In the genomic region with DNA sequence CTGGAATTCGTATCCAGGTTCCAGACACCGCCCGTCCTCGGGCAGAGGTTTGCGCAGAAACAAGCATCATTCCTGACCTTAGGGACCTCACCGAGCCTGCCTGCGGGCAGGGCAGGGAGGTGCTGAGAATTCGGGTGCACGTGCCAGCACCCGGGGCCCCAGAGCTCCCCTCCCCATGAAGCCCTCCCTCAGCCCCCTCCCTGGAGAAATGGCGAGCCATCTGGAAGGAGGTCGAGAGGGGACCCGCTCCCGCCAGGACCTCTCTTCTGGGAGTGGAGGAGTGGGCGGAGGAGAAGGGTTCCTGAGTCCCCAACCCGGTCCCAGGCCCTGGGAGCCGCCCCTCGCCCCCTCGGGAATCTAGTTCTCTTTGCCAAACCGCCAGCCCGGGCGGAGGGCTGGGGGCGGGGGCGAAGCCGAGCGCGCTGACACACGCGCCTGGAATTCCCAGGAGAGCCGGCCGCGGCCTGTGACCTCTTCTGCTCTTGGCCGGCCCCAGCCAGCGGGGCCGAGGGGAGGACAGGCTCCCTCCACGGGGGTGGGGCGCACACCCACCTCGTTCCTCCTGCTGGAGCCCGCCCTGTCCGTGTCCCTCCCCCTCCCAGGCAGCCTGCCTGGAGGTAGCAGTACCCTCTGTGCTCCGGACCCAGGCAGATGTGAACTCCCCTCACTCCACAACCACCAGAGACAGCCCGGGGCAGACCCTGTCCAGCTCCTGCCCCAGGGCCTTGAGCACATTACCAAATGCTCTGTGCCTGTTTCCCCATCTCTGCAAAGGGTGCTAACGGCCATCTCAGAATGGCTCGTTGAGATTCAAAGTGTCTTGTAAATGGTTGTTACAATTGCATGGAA, we compare ENCODE assay signal across 8 cellular contexts. TPM values are rescaled to one million over a fixed set of nuclear protein-coding genes. Genes with fewer than 3 reads are reported as not detected.
A peak's percentile ranks its signal among the peaks of the same experiment; 100 is the strongest.
DNase-seq lines count a peak whose midpoint lies in the region; ATAC-seq and TF ChIP-seq lines count a peak whose summit lies in the region.

No MANE protein-coding gene starts in this region.

- peaks cover 44% of the 10 kb centered on the region for H3K4me1 ChIP-seq in CD8-positive, alpha-beta T cell (ENCODE audit: insufficient read depth, low read length)
- peaks cover 0 to 30% of the 10 kb centered on the region in 2 donors for H3K4me1 ChIP-seq in lung (ENCODE audit: control insufficient read depth in 2 of 2, insufficient read depth in 2 of 2, low read length in 2 of 2)

- H3K9me3 Mint-ChIP-seq in CD8-positive, alpha-beta T cell, result no peaks in the 10 kb centered on the region

- intact Hi-C loops in CD8-positive, alpha-beta T cell (cut with DNase I, micrococcal nuclease), result loop anchor here in 1 of 2 experiments (2.0 to 5.0 kb wide), 3 partner anchors 21 to 67 kb away; partner anchors contain the start of gene CDCA4

- peak overlapping the region; percentile 65 for H3K4me3 ChIP-seq in CD8-positive, alpha-beta T cell (ENCODE audit: low read depth, low read length)
- H3K4me3 ChIP-seq in choroid plexus epithelial cell (ENCODE audit: low read depth, low read length) (peak overlapping the region; percentile 59), lung (no peak overlapping the region)

- peak overlapping the region; percentile 45 for H3K27ac Mint-ChIP-seq in CD8-positive, alpha-beta T cell

- H3K27me3 ChIP-seq in CD8-positive, alpha-beta T cell (ENCODE audit: insufficient read depth, low read length), result no peaks in the 10 kb centered on the region
- H3K27me3 ChIP-seq in lung (ENCODE audit: control insufficient read depth, insufficient read depth), result no peaks in the 10 kb centered on the region

- H3K9me3 ChIP-seq in CD8-positive, alpha-beta T cell (ENCODE audit: low read length), result no peaks in the 10 kb centered on the region
- H3K9me3 ChIP-seq in lung (ENCODE audit: control insufficient read depth in 2 of 2, insufficient read depth in 1 of 2, low read length in 1 of 2), result no peaks in the 10 kb centered on the region

- H3K4me3 Mint-ChIP-seq in CD8-positive, alpha-beta T cell, result peak overlapping the region; percentile 79

- H3K4me1 Mint-ChIP-seq in CD8-positive, alpha-beta T cell (ENCODE audit: low read depth), result peaks cover 11% of the 10 kb centered on the region

- H3K27ac ChIP-seq in CD8-positive, alpha-beta T cell (ENCODE audit: low read depth, low read length), result no peak overlapping the region
- H3K27ac ChIP-seq in lung (ENCODE audit: low read depth in 1 of 2, low read length in 1 of 2), result peak overlapping the region in 1 of 2 donors; percentile 42

- TF ChIP-seq CTCF in CD8-positive, alpha-beta T cell (IDR thresholded peaks at IDR 0.05), result no peak
- no peak for TF ChIP-seq CTCF in choroid plexus epithelial cell (conservative IDR thresholded peaks at IDR 0.05; ENCODE audit: low read depth, low read length)
- no peak for TF ChIP-seq CTCF in lung (IDR thresholded peaks at IDR 0.05; ENCODE audit: control extremely low read depth, extremely low read depth)

- no peaks in the 10 kb centered on the region for H3K36me3 Mint-ChIP-seq in CD8-positive, alpha-beta T cell

- POLR2A ChIA-PET in CD8-positive, alpha-beta T cell (lab: Charles Lee), result interaction anchor here (0.7 to 5.0 kb wide), 4 partner anchors 13 to 43 kb away, joined by 3 to 43 read pairs (median 23); partner anchors contain the start of gene GPR132

- no peak for ATAC-seq in CD8-positive, alpha-beta T cell
- ATAC-seq in lung (ENCODE audit: insufficient read depth, low FRiP score) (peak; percentile 9), GM21717 (IDR thresholded peaks at IDR 0.05; ENCODE audit: unreplicated experiment) (no peak), GM21423 (IDR thresholded peaks at IDR 0.05; ENCODE audit: unreplicated experiment) (no peak), HG02610 (IDR thresholded peaks at IDR 0.05; ENCODE audit: unreplicated experiment) (no peak)

- CTCF ChIA-PET in CD8-positive, alpha-beta T cell (lab: Charles Lee), result interaction anchor here (1.1 to 10.0 kb wide), 8 partner anchors 15 to 264 kb away, joined by 3 to 213 read pairs (median 26); partner anchors contain the start of gene GPR132

- no peak for DNase-seq in CD8-positive, alpha-beta T cell
- DNase-seq in NCI-H1694 (lab: John Stamatoyannopoulos, UW) (peak; percentile 89), choroid plexus epithelial cell (ENCODE audit: low read depth) (peak; percentile 72), lung (ENCODE audit: low spot score) (peak; percentile 63), activated gamma-delta T cell (lab: John Stamatoyannopoulos, UW) (no peak)

- H3K36me3 ChIP-seq in CD8-positive, alpha-beta T cell (ENCODE audit: insufficient read depth, low read length), result no peaks in the 10 kb centered on the region
- no peaks in the 10 kb centered on the region for H3K36me3 ChIP-seq in lung (ENCODE audit: control insufficient read depth in 2 of 2, insufficient read depth in 2 of 2, low read length in 2 of 2)

- 27 to 33% methylated on average over 38 to 44 of the region's 44 CpGs for WGBS in lung, 2 donors

- no peaks in the 10 kb centered on the region for H3K27me3 Mint-ChIP-seq in CD8-positive, alpha-beta T cell (ENCODE audit: low read depth)

RNA-seq across cellular contexts. Expression of gene GPR132, which starts 23.0 kb away (rescaled TPM):
- total RNA-seq in CD8-positive, alpha-beta T cell, result 100 to 1,000 TPM in 1 of 2 experiments, 10 to 100 TPM in 1; 91.8 to 101 TPM
- 1 to 10 TPM; 4.4 to 6.9 TPM for total RNA-seq in lung
- polyA plus RNA-seq in lung, result 10 to 100 TPM in 1 of 2 donors, 1 to 10 TPM in 1; 2.3 to 19.5 TPM

Comparison
In these comparisons a context has a peak if more than half of its experiments do, and no peak if none do; other contexts are left out.
1. DNase-seq: peak in NCI-H1694 (single experiment), choroid plexus epithelial cell (single experiment) and lung (single experiment); none in CD8-positive, alpha-beta T cell (0 of 7) and activated gamma-delta T cell (single experiment).
2. RNA of gene GPR132, which starts 23.0 kb away (total RNA-seq): 91.8 to 101 TPM in CD8-positive, alpha-beta T cell; 4.4 to 6.9 TPM in lung; every median in the first group is over 10 times any median in the second.